20 cellular contexts compared by ENCODE assay signal in the genomic region with DNA sequence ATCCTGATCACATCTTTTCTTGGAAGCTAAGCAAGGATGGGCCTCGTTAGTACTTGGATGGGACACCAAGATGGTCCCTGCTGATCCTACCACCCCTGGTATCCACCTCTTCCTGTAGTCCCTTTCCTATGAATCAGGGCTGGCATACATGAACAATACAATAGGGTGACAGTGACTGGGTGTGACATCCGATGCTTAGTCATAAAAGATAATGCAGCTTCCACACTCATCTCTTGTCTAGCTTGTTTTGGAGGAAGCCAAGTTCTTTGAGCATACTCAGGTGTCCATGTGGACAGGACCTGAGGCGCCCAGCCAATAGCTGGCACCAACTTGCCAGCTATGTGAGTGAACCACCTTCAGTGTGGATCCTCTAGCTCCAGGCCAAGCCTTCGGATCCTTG.
A peak's percentile ranks its signal among the peaks of the same experiment; 100 is the strongest.
DNase-seq lines count a peak whose midpoint lies in the region; ATAC-seq and TF ChIP-seq lines count a peak whose summit lies in the region.
"Had no signal": no experiment of that assay in that cellular context is flagged by ENCODE, and none has a peak within 500 bp of the region (broad histone marks: within the 10 kb centered on the region; RNA-seq: fewer than 3 reads in every experiment).

No MANE protein-coding gene starts in this region.

- H3K4me3 ChIP-seq in mucosa of descending colon: no peak overlapping the region
- H3K4me3 ChIP-seq: BLaER1, Peyer's patch had no signal

- H3K9me3 ChIP-seq in mucosa of descending colon: no peaks in the 10 kb centered on the region
- H3K9me3 ChIP-seq: BLaER1, Peyer's patch had no signal

- intact Hi-C loops in mucosa of descending colon (cut with DNase I, micrococcal nuclease): no loop called here

- H3K4me1 ChIP-seq in mucosa of descending colon (ENCODE audit: low read depth): no peaks in the 10 kb centered on the region
- H3K4me1 ChIP-seq: Peyer's patch had no signal

- TF ChIP-seq CTCF in mucosa of descending colon (IDR thresholded peaks at IDR 0.05): no peak

- peak; percentile 15 for ATAC-seq in mucosa of descending colon
- ATAC-seq in GM21381 (IDR thresholded peaks at IDR 0.05; ENCODE audit: unreplicated experiment): no peak
- ATAC-seq in HG02884 (IDR thresholded peaks at IDR 0.05; ENCODE audit: unreplicated experiment): no peak
- ATAC-seq: SK-N-SH treated with all-trans-retinoic acid at 6 μM for 48 hours had no signal

- DNase-seq in A172 (ENCODE audit: low spot score): peak; percentile 34
- peak; percentile 23 for DNase-seq in Caki2 (ENCODE audit: low read depth)
- peak; percentile 16 to 21 for DNase-seq in dermis microvascular lymphatic vessel endothelial cell (ENCODE audit: low read depth in 2 of 2)
- DNase-seq in mucosa of descending colon: no peak
- DNase-seq in cortex of kidney (lab: John Stamatoyannopoulos, UW): no peak
- DNase-seq: Calu3; CD4-positive, alpha-beta T cell; DMS153; GF-D8; Kasumi-1; NCI-H1694 treated with DMSO at 0.1 percent for 48 hours; NCI-H2081 treated with DMSO at 0.1 percent for 48 hours; NCI-H2171 treated with DMSO at 0.1 percent for 48 hours; NCI-H524 treated with DMSO at 0.1 percent for 48 hours; NCI-H82; Peyer's patch had no signal

- in situ Hi-C loops in Caki2 (cut with HindIII; ENCODE audit: low pct_unique_long_range_greater_than_20kb, low sequenced_read_pairs): no loop called here

- H3K36me3 ChIP-seq in mucosa of descending colon (ENCODE audit: low read depth): no peaks in the 10 kb centered on the region
- H3K36me3 ChIP-seq: BLaER1, Peyer's patch had no signal

Comparison
In these comparisons a context has a peak if more than half of its experiments do, and no peak if none do; other contexts are left out.
1. DNase-seq: peak in A172 (single experiment), Caki2 (single experiment) and dermis microvascular lymphatic vessel endothelial cell (2 of 2); none in mucosa of descending colon (0 of 3) and cortex of kidney (single experiment).